Comparison of ENCODE assay signal across 20 cellular contexts in the genomic region with DNA sequence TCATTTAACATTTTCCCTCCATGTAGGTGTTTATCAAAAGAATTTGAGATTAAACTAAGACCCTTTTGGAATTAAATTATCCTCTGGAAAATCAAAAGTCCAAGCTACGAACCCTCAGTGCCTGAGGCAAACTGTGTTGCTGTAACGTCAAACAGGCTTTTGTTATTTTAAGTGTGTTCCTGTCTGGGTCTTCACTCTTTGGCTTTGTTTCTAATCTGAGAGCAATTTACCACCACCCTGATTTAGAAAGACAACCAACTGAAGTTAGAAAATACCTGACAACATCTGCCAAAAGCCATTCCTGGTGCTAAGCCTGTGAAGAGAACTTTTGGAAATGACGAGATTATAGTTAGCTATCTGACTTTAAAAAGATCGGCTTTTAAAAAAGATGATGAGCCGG.
"Had no signal": no experiment of that assay in that cellular context is flagged by ENCODE, and none has a peak within 500 bp of the region (broad histone marks: within the 10 kb centered on the region; RNA-seq: fewer than 3 reads in every experiment).

No MANE protein-coding gene starts in this region.

- H3K27ac Mint-ChIP-seq: endodermal cell; natural killer cell; progenitor cell of endocrine pancreas; stimulated activated memory B cell treated with anti-CD40 and anti-IgM and Interleukin-4, amounts not matched to agents 10 μg/mL and 1 μg/mL and 100 μg/mL, for 72 hours; stimulated activated naive CD8-positive, alpha-beta T cell treated with anti-CD3 and anti-CD28 coated beads, Interleukin-15, Interleukin-2, amounts not matched to agents 100 ng/mL and 50 ng/mL, for 24 hours had no signal

- H3K4me3 Mint-ChIP-seq: endodermal cell; mesothelial cell of epicardium; natural killer cell; neural crest cell; stimulated activated memory B cell treated with anti-CD40 and anti-IgM and Interleukin-4, amounts not matched to agents 10 μg/mL and 1 μg/mL and 100 μg/mL, for 72 hours; stimulated activated naive CD8-positive, alpha-beta T cell treated with anti-CD3 and anti-CD28 coated beads, Interleukin-15, Interleukin-2, amounts not matched to agents 100 ng/mL and 50 ng/mL, for 24 hours had no signal

- ATAC-seq: natural killer cell; right lobe of liver; stimulated activated memory B cell treated with anti-CD40 and anti-IgM and Interleukin-4, amounts not matched to agents 10 μg/mL and 1 μg/mL and 100 μg/mL, for 72 hours had no signal

- H3K79me2 ChIP-seq: hepatocyte had no signal

- H3K9me3 ChIP-seq: pancreas, right lobe of liver, uterus had no signal

- H3K4me3 ChIP-seq: coronary artery, hepatocyte, pancreas, right lobe of liver, tibial artery, upper lobe of left lung, uterus had no signal

- H3K9me3 Mint-ChIP-seq: natural killer cell had no signal

- H3K36me3 Mint-ChIP-seq: mesothelial cell of epicardium; natural killer cell; stimulated activated memory B cell treated with anti-CD40 and anti-IgM and Interleukin-4, amounts not matched to agents 10 μg/mL and 1 μg/mL and 100 μg/mL, for 72 hours had no signal

- H3K36me3 ChIP-seq: pancreas, right lobe of liver, tibial artery, upper lobe of left lung, uterus had no signal

- H2AFZ ChIP-seq: hepatocyte had no signal

- H3K4me1 Mint-ChIP-seq: natural killer cell; stimulated activated memory B cell treated with anti-CD40 and anti-IgM and Interleukin-4, amounts not matched to agents 10 μg/mL and 1 μg/mL and 100 μg/mL, for 72 hours had no signal

- DNase-seq: effector CD4-positive, alpha-beta T cell; endodermal cell; foreskin melanocyte; head of caudate nucleus; mammary epithelial cell; natural killer cell; nucleus accumbens; pancreas; right lobe of liver; stimulated activated CD4-positive, alpha-beta T cell treated with anti-CD3 and anti-CD28 coated beads, Interleukin-4, amount 100 ng/mL, for 24 hours; tibial artery; upper lobe of left lung; uterus had no signal

- H3K27me3 ChIP-seq: hepatocyte, pancreas, right lobe of liver, tibial artery, upper lobe of left lung, uterus had no signal

- H3K4me2 ChIP-seq: hepatocyte had no signal

- H3K27ac ChIP-seq: coronary artery, hepatocyte, pancreas, right lobe of liver, tibial artery, upper lobe of left lung, uterus had no signal

- H3K4me1 ChIP-seq: pancreas, right lobe of liver, tibial artery, upper lobe of left lung, uterus had no signal
